In genomic region chr2:154067124-154067523, GRCh38 we compare ENCODE assay signal across 34 cellular contexts.
"Had no signal": no experiment of that assay in that cellular context is flagged by ENCODE, and none has a peak within 500 bp of the region (broad histone marks: within the 10 kb centered on the region; RNA-seq: fewer than 3 reads in every experiment).

No MANE protein-coding gene starts in this region.

- H3K9me3 ChIP-seq: MG63 had no signal

- H3K27me3 ChIP-seq: MG63 had no signal

- DNase-seq: Karpas-422, Kasumi-1, MG63, MM.1S, MV-4-11, NCI-H1048, NCI-H1092, NCI-H1092 treated with DMSO at 0.1 percent for 48 hours, NCI-H1105, NCI-H1105 treated with DMSO at 0.1 percent for 48 hours, NCI-H1417, NCI-H1417 treated with DMSO at 0.1 percent for 48 hours, NCI-H1436, NCI-H1436 treated with DMSO at 0.1 percent for 48 hours, NCI-H146, NCI-H1694, NCI-H1694 treated with DMSO at 0.1 percent for 48 hours, NCI-H187, NCI-H187 treated with DMSO at 0.1 percent for 48 hours, NCI-H1930, NCI-H2029, NCI-H2029 treated with DMSO at 0.1 percent for 48 hours, NCI-H2081, NCI-H2081 treated with DMSO at 0.1 percent for 48 hours, NCI-H2107, NCI-H2171, NCI-H2171 treated with DMSO at 0.1 percent for 48 hours, NCI-H2227 treated with DMSO at 0.1 percent for 48 hours, NCI-H226, NCI-H345, NCI-H446, NCI-H446 treated with DMSO at 0.1 percent for 48 hours, NCI-H510A, NCI-H510A treated with DMSO at 0.1 percent for 48 hours had no signal

- H3K4me3 ChIP-seq: MG63 had no signal

- H3K36me3 ChIP-seq: MG63 had no signal
